In genomic region chr4:150886597-150886996, GRCh38 we compare ENCODE assay signal across 27 cellular contexts.
DNase-seq lines count a peak whose midpoint lies in the region; ATAC-seq and TF ChIP-seq lines count a peak whose summit lies in the region.
"Had no signal": no experiment of that assay in that cellular context is flagged by ENCODE, and none has a peak within 500 bp of the region (broad histone marks: within the 10 kb centered on the region; RNA-seq: fewer than 3 reads in every experiment).

No MANE protein-coding gene starts in this region.

- TF ChIP-seq EP300 in esophagus muscularis mucosa (IDR thresholded peaks at IDR 0.05), result no peak

- no peak for TF ChIP-seq CTCF in WTC11 (IDR thresholded peaks at IDR 0.05)
- TF ChIP-seq CTCF in esophagus muscularis mucosa (IDR thresholded peaks at IDR 0.05), result no peak

- peak overlapping the region; percentile 69; the same call in 1 of the 2 replicates for H3K27ac Mint-ChIP-seq in WTC11
- H3K27ac Mint-ChIP-seq: activated CD4-positive, alpha-beta T cell treated with anti-CD3 and anti-CD28 coated beads for 36 hours; activated naive CD8-positive, alpha-beta T cell; CD14-positive monocyte; IgD-negative memory B cell; mesothelial cell of epicardium; nephron; type B pancreatic cell had no signal

- H3K36me3 Mint-ChIP-seq in WTC11, result peaks cover 6% of the 10 kb centered on the region

- DNase-seq in ACHN (peak; percentile 14), GM03348 (ENCODE audit: low spot score) (peak; percentile 9), WTC11 (ENCODE audit: low spot score) (no peak), fibroblast of peridontal ligament (ENCODE audit: extremely low read depth) (peak; percentile 27), esophagus muscularis mucosa (ENCODE audit: extremely low spot score) (no peak)
- DNase-seq: activated CD4-positive, alpha-beta T cell treated with anti-CD3 and anti-CD28 coated beads for 36 hours; effector CD4-positive, alpha-beta T cell; GDM1; GOT3; left lung; MM.1S; NCI-H1417 treated with DMSO at 0.1 percent for 48 hours; NCI-H2107; NCI-H510A treated with DMSO at 0.1 percent for 48 hours; NK-92 treated with Interleukin-12 subunit alpha and Interleukin-12 subunit beta, amount 100 ng/mL, for 24 hours; SIG-M5 had no signal

- no peaks in the 10 kb centered on the region for H3K27me3 Mint-ChIP-seq in WTC11 (ENCODE audit: low read depth)
- H3K27me3 Mint-ChIP-seq: activated CD4-positive, alpha-beta T cell treated with anti-CD3 and anti-CD28 coated beads for 36 hours; activated naive CD8-positive, alpha-beta T cell; IgD-negative memory B cell; type B pancreatic cell had no signal

- H3K36me3 ChIP-seq in esophagus muscularis mucosa, result peaks cover 0 to 8% (median 0%) of the 10 kb centered on the region in 4 donors

- ATAC-seq in WTC11, result no peak
- ATAC-seq in GM21737 (IDR thresholded peaks at IDR 0.05; ENCODE audit: unreplicated experiment), result no peak
- ATAC-seq in GM19328 (IDR thresholded peaks at IDR 0.05; ENCODE audit: unreplicated experiment), result no peak
- ATAC-seq in GM18870 (IDR thresholded peaks at IDR 0.05; ENCODE audit: unreplicated experiment), result no peak
- ATAC-seq: esophagus mucosa, left lung had no signal

- H3K27me3 ChIP-seq in esophagus muscularis mucosa, result no peaks in the 10 kb centered on the region
- H3K27me3 ChIP-seq: left lung had no signal

- CTCF ChIA-PET in WTC11 (lab: Charles Lee), result no interaction called here

- intact Hi-C loops in esophagus muscularis mucosa (cut with DNase I), result no loop called here

- in situ Hi-C loops in ACHN (cut with HindIII; ENCODE audit: low pct_ligation_motif_present, low pct_unique_long_range_greater_than_20kb, low sequenced_read_pairs), result no loop called here

- no peaks in the 10 kb centered on the region for H3K4me1 Mint-ChIP-seq in WTC11
- H3K4me1 Mint-ChIP-seq: CD14-positive monocyte had no signal

- H3K27ac ChIP-seq in esophagus muscularis mucosa (replicated peaks in 1 of 4), result no peak overlapping the region
- H3K27ac ChIP-seq: HL-60, left lung had no signal

- no peak for TF ChIP-seq POLR2A in esophagus muscularis mucosa (IDR thresholded peaks at IDR 0.05; ENCODE audit: low read depth)

- no peaks in the 10 kb centered on the region for H3K9me3 Mint-ChIP-seq in WTC11
- H3K9me3 Mint-ChIP-seq: CD14-positive monocyte, IgD-negative memory B cell, nephron, type B pancreatic cell had no signal

- POLR2A ChIA-PET in WTC11 (lab: Charles Lee), result no interaction called here

- 93% methylated on average over 1 of the region's 1 CpG for WGBS in esophagus muscularis mucosa

- H3K4me3 ChIP-seq in esophagus muscularis mucosa, result no peak overlapping the region
- H3K4me3 ChIP-seq: left lung had no signal

- no peak overlapping the region for H3K4me3 Mint-ChIP-seq in WTC11
- H3K4me3 Mint-ChIP-seq: activated CD4-positive, alpha-beta T cell treated with anti-CD3 and anti-CD28 coated beads for 36 hours; activated naive CD8-positive, alpha-beta T cell; CD14-positive monocyte; mesothelial cell of epicardium; nephron; type B pancreatic cell had no signal

- no peaks in the 10 kb centered on the region for H3K4me1 ChIP-seq in esophagus muscularis mucosa
- H3K4me1 ChIP-seq: left lung had no signal

- no peaks in the 10 kb centered on the region for H3K9me3 ChIP-seq in esophagus muscularis mucosa
- H3K9me3 ChIP-seq: left lung had no signal

TF ChIP-seq in WTC11, 78 proteins besides CTCF, POLR2A, EP300 and RAD21:
- TF ChIP-seq CREB1 (CRISPR knock-in tag; IDR thresholded peaks at IDR 0.05) (no peak), ZNF423 (CRISPR knock-in tag; IDR thresholded peaks at IDR 0.05) (no peak), JAZF1 (CRISPR knock-in tag; IDR thresholded peaks at IDR 0.05) (no peak), ZNF416 (CRISPR knock-in tag; IDR thresholded peaks at IDR 0.05) (no peak), MYBL2 (CRISPR knock-in tag; IDR thresholded peaks at IDR 0.05) (no peak), ZNF425 (CRISPR knock-in tag; conservative IDR thresholded peaks at IDR 0.05) (no peak), SMAD4 (CRISPR knock-in tag; IDR thresholded peaks at IDR 0.05) (no peak), ZBTB21 (CRISPR knock-in tag; IDR thresholded peaks at IDR 0.05; ENCODE audit: borderline replicate concordance) (no peak), ETV6 (CRISPR knock-in tag; IDR thresholded peaks at IDR 0.05) (no peak), SOX15 (CRISPR knock-in tag; IDR thresholded peaks at IDR 0.05) (no peak), HMGXB4 (CRISPR knock-in tag; IDR thresholded peaks at IDR 0.05) (no peak), NFATC4 (CRISPR knock-in tag; IDR thresholded peaks at IDR 0.05) (no peak), TCF7 (CRISPR knock-in tag; IDR thresholded peaks at IDR 0.05; ENCODE audit: low read depth) (no peak), NR1H2 (CRISPR knock-in tag; IDR thresholded peaks at IDR 0.05) (no peak)

Comparison
In these comparisons a context has a peak if more than half of its experiments do, and no peak if none do; other contexts are left out.
1. DNase-seq: peak in ACHN (single experiment), GM03348 (single experiment) and fibroblast of peridontal ligament (single experiment); none in WTC11 (single experiment) and esophagus muscularis mucosa (single experiment).